Comparison of ENCODE assay signal across 1 cellular context in the genomic region with DNA sequence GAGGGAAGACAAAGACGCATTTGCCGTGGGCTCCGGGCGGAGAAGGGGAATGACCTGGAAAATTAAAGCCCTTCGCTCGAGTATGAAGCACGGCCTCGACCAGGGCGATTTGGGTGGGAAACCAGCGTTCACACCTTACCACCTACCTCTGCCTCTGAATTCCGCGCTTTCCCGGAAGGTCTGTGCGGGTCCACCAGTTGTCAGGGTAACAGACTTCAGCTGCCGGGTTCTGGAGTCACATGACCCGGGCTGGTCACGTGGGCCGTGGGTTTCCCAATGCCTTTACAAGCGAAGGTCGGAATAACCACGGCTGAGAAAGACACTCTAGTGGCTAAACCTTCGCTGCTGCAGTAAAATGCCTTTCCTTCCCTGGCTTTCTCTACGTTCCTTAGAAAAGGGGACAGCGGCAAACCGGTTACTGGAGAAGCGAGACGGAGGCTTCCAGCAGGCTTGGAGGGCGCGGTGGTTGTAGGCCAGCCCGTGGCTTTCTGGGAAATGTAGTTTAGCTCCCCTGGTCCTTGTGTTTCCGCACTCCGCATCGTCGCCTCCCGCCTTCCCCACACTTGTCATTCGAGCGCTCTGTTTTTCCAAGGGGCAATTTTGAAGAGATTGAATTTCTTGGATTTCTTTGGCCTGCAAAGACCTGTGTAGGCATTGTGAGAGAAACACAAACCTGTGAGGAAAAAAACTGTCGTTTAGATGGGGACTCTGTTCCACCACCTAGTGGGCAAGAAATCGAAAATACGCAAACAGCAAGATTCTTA.
TF ChIP-seq lines count a peak whose summit lies in the region.

A gene with protein sequence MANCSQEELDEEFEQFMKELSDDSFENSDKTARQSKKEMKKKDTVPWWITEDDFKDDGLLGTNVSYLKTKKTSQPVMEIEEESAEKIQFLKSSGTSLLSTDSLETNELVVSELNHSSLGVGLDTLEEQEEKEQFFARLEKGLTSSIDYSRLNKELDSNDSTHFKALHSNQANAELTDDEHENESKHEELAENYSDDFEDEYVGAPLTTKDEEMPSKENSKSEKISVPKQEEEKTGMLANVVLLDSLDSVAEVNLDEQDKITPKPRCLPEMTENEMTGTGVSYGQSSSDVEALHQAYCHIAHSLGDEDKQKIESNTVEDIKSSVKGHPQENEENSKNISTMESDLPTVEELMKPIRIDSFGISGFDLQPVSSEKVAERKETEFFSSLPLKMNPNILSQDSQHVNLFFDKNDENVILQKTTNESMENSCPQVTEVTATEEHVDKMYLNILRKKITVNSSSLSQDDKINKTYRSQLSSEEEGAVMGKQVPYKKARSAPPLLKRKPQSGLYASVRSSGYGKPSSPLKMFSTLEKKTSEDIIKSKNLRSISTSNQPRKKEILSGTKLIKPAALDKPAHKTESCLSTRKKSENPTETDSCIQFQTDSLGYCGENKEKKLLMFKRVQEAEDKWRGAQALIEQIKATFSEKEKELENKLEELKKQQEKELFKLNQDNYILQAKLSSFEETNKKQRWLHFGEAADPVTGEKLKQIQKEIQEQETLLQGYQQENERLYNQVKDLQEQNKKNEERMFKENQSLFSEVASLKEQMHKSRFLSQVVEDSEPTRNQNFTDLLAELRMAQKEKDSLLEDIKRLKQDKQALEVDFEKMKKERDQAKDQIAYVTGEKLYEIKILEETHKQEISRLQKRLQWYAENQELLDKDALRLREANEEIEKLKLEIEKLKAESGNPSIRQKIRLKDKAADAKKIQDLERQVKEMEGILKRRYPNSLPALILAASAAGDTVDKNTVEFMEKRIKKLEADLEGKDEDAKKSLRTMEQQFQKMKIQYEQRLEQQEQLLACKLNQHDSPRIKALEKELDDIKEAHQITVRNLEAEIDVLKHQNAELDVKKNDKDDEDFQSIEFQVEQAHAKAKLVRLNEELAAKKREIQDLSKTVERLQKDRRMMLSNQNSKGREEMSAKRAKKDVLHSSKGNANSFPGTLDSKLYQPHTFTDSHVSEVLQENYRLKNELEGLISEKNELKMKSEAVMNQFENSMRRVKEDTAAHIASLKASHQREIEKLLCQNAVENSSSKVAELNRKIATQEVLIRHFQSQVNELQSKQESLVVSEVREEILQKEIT (N-terminal part only) (minus strand): TSS at position 210 of the 764 bp plus-strand sequence. CDS start 1,250 bp downstream, outside the sequence.

TF ChIP-seq in HepG2, 621 proteins besides CTCF, POLR2A, EP300 and RAD21 (continued from another document and continues in another):
- TF ChIP-seq, protein P1, sequence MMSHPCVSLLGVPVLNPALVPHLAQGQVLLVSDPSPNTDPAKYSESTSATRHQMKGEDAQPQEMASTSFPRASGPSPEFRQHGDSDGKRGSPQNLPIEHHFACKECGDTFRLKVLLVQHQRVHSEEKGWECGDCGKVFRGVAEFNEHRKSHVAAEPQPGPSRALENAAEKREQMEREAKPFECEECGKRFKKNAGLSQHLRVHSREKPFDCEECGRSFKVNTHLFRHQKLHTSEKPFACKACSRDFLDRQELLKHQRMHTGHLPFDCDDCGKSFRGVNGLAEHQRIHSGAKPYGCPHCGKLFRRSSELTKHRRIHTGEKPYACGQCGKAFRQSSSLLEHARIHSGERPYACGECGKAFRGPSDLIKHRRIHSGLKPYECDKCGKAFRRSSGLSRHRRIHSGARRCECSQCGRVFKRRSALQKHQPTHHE (CRISPR knock-in tag; IDR thresholded peaks at IDR 0.05; ENCODE audit: borderline replicate concordance) = no peak
- TF ChIP-seq KLF9 (CRISPR knock-in tag; IDR thresholded peaks at IDR 0.05; ENCODE audit: low read depth) (no peak), ZNF253 (CRISPR knock-in tag; IDR thresholded peaks at IDR 0.05; ENCODE audit: borderline replicate concordance) (peak; percentile 67; the same call in 1 of the 2 replicates), ZNF704 (CRISPR knock-in tag; IDR thresholded peaks at IDR 0.05; ENCODE audit: borderline replicate concordance) (0 out of 2 replicates have a peak, but pooled peaks have one; percentile 50), PCBP2 (optimal IDR thresholded peaks at IDR 0.05; ENCODE audit: low read depth, low read length, poor library complexity, severe bottlenecking) (no peak), ZNF33B (CRISPR knock-in tag; IDR thresholded peaks at IDR 0.05) (peak; percentile 31; the same call in 1 of the 2 replicates), HOXA5 (CRISPR knock-in tag; IDR thresholded peaks at IDR 0.05) (0 out of 2 replicates have a peak, but pooled peaks have one; percentile 37), SRSF9 (IDR thresholded peaks at IDR 0.05; ENCODE audit: borderline replicate concordance, insufficient read depth, low read depth, low read length, poor library complexity, severe bottlenecking) (no peak), ZNF781 (CRISPR knock-in tag; IDR thresholded peaks at IDR 0.05; ENCODE audit: borderline replicate concordance, not compliant biosample characterization) (no peak), ZFP1 (CRISPR knock-in tag; IDR thresholded peaks at IDR 0.05) (no peak), JUN (CRISPR knock-in tag; IDR thresholded peaks at IDR 0.05) (no peak), ZBTB10 (CRISPR knock-in tag; IDR thresholded peaks at IDR 0.05; ENCODE audit: borderline replicate concordance) (no peak), YEATS4 (CRISPR knock-in tag; IDR thresholded peaks at IDR 0.05; ENCODE audit: borderline replicate concordance) (peak; percentile 63), WIZ (CRISPR knock-in tag; IDR thresholded peaks at IDR 0.05) (peak; percentile 25; the same call in 1 of the 2 replicates), CHD4 (IDR thresholded peaks at IDR 0.05; ENCODE audit: borderline replicate concordance, low read length) (no peak), JARID2 (CRISPR knock-in tag; IDR thresholded peaks at IDR 0.05; ENCODE audit: insufficient replicate concordance) (no peak), EZH2 (conservative IDR thresholded peaks at IDR 0.05; ENCODE audit: low read depth, low read length) (no peak), STAG1 (CRISPR knock-in tag; IDR thresholded peaks at IDR 0.05) (peak; percentile 27; the same call in 1 of the 2 replicates), MATR3 (CRISPR knock-in tag; IDR thresholded peaks at IDR 0.05) (no peak), ZNF18 (CRISPR knock-in tag; IDR thresholded peaks at IDR 0.05; ENCODE audit: insufficient replicate concordance) (no peak), ZNF136 (CRISPR knock-in tag; IDR thresholded peaks at IDR 0.05; ENCODE audit: low read depth) (no peak), ZNF207 (IDR thresholded peaks at IDR 0.05; ENCODE audit: borderline replicate concordance) (no peak)
- TF ChIP-seq, protein P2, sequence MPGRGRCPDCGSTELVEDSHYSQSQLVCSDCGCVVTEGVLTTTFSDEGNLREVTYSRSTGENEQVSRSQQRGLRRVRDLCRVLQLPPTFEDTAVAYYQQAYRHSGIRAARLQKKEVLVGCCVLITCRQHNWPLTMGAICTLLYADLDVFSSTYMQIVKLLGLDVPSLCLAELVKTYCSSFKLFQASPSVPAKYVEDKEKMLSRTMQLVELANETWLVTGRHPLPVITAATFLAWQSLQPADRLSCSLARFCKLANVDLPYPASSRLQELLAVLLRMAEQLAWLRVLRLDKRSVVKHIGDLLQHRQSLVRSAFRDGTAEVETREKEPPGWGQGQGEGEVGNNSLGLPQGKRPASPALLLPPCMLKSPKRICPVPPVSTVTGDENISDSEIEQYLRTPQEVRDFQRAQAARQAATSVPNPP (CRISPR knock-in tag; IDR thresholded peaks at IDR 0.05) = no peak
- TF ChIP-seq, protein P3, sequence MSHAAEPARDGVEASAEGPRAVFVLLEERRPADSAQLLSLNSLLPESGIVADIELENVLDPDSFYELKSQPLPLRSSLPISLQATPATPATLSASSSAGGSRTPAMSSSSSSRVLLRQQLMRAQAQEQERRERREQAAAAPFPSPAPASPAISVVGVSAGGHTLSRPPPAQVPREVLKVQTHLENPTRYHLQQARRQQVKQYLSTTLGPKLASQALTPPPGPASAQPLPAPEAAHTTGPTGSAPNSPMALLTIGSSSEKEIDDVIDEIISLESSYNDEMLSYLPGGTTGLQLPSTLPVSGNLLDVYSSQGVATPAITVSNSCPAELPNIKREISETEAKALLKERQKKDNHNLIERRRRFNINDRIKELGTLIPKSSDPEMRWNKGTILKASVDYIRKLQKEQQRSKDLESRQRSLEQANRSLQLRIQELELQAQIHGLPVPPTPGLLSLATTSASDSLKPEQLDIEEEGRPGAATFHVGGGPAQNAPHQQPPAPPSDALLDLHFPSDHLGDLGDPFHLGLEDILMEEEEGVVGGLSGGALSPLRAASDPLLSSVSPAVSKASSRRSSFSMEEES (CRISPR knock-in tag; IDR thresholded peaks at IDR 0.05) = peak; percentile 80
- TF ChIP-seq, protein P4, sequence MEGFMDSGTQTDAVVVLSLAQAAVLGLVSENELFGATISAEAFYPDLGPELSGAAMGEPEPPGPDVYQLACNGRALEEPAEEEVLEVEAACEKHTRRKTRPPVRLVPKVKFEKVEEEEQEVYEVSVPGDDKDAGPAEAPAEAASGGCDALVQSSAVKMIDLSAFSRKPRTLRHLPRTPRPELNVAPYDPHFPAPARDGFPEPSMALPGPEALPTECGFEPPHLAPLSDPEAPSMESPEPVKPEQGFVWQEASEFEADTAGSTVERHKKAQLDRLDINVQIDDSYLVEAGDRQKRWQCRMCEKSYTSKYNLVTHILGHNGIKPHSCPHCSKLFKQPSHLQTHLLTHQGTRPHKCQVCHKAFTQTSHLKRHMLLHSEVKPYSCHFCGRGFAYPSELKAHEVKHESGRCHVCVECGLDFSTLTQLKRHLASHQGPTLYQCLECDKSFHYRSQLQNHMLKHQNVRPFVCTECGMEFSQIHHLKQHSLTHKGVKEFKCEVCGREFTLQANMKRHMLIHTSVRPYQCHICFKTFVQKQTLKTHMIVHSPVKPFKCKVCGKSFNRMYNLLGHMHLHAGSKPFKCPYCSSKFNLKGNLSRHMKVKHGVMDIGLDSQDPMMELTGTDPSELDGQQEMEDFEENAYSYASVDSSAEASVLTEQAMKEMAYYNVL (CRISPR knock-in tag; IDR thresholded peaks at IDR 0.05; ENCODE audit: borderline replicate concordance) = no peak
- TF ChIP-seq, protein P5, sequence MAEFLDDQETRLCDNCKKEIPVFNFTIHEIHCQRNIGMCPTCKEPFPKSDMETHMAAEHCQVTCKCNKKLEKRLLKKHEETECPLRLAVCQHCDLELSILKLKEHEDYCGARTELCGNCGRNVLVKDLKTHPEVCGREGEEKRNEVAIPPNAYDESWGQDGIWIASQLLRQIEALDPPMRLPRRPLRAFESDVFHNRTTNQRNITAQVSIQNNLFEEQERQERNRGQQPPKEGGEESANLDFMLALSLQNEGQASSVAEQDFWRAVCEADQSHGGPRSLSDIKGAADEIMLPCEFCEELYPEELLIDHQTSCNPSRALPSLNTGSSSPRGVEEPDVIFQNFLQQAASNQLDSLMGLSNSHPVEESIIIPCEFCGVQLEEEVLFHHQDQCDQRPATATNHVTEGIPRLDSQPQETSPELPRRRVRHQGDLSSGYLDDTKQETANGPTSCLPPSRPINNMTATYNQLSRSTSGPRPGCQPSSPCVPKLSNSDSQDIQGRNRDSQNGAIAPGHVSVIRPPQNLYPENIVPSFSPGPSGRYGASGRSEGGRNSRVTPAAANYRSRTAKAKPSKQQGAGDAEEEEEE (CRISPR knock-in tag; IDR thresholded peaks at IDR 0.05; ENCODE audit: borderline replicate concordance) = no peak; the same call in 1 of the 2 replicates
